ENCODE assay signal across 39 cellular contexts in genomic region chr3:31882431-31882830, GRCh38.
DNase-seq lines count a peak whose midpoint lies in the region; ATAC-seq and TF ChIP-seq lines count a peak whose summit lies in the region.
"Had no signal": no experiment of that assay in that cellular context is flagged by ENCODE, and none has a peak within 500 bp of the region (broad histone marks: within the 10 kb centered on the region; RNA-seq: fewer than 3 reads in every experiment).

No MANE protein-coding gene starts in this region.

- CTCF ChIA-PET in OCI-LY7 (lab: Charles Lee; ENCODE audit: unreplicated experiment), result no interaction called here

- H4K20me1 ChIP-seq in GM23338 (replicated peaks; ENCODE audit: insufficient read depth) (peaks cover 18% of the 10 kb centered on the region), OCI-LY7 (ENCODE audit: insufficient read depth, low read length) (no peaks in the 10 kb centered on the region)

- WGBS in esophagus, 2 donors, result 46 to 65% methylated on average over 4 of the region's 4 CpGs

- H3K9me2 ChIP-seq in GM23338 (ENCODE audit: insufficient read depth) (no peaks in the 10 kb centered on the region), OCI-LY7 (ENCODE audit: insufficient read depth, low read length) (no peaks in the 10 kb centered on the region)

- DNase-seq in GM23338 (ENCODE audit: low spot score) (no peak), OCI-LY7 (ENCODE audit: low spot score) (no peak)
- DNase-seq in naive thymus-derived CD8-positive, alpha-beta T cell, result no peak
- no peak for DNase-seq in activated naive CD4-positive, alpha-beta T cell treated with anti-CD3 and anti-CD28 coated beads, Interleukin-2, amount 50 U/mL, for 72 hours (ENCODE audit: low spot score in 2 of 2)
- DNase-seq: ACHN; activated CD4-positive, alpha-beta T cell treated with anti-CD3 and anti-CD28 coated beads, Interleukin-2, amount 10 ng/mL, durations not matched to agents 24 days and 14 days; activated CD8-positive, alpha-beta memory T cell treated with anti-CD3 and anti-CD28 coated beads for 24 hours; activated gamma-delta T cell; activated naive CD8-positive, alpha-beta T cell treated with anti-CD3 and anti-CD28 coated beads, Interleukin-2, amount 50 U/mL, for 24 hours; activated T-cell treated with anti-CD3 and anti-CD28 coated beads, Interleukin-2, amount 50 U/mL, for 1 hour; BE2C; caudate nucleus; CD8-positive, alpha-beta T cell; effector CD8-positive, alpha-beta T cell; erythroblast; foreskin melanocyte; heart left ventricle; IMR-90; islet precursor cell; naive thymus-derived CD4-positive, alpha-beta T cell; NCI-H1092; NCI-H187; NCI-H526 treated with DMSO at 0.1 percent for 48 hours; occipital lobe; psoas muscle; stimulated activated CD8-positive, alpha-beta memory T cell treated with anti-CD3 and anti-CD28 coated beads, Interleukin-4, amount 100 ng/mL, for 48 hours; stomach; T1000; thyroid gland had no signal

- peaks cover 9% of the 10 kb centered on the region; the same call in 2 of the 3 replicates for H3K36me3 Mint-ChIP-seq in GM23338 (ENCODE audit: low read depth)
- no peaks in the 10 kb centered on the region for H3K36me3 Mint-ChIP-seq in nephron (ENCODE audit: low read depth)
- no peaks in the 10 kb centered on the region for H3K36me3 Mint-ChIP-seq in naive thymus-derived CD8-positive, alpha-beta T cell
- H3K36me3 Mint-ChIP-seq in activated naive CD4-positive, alpha-beta T cell treated with anti-CD3 and anti-CD28 coated beads, Interleukin-2, amount 50 U/mL, for 72 hours, result peaks cover 0 to 14% of the 10 kb centered on the region in 2 donors
- H3K36me3 Mint-ChIP-seq: CD8-positive, alpha-beta T cell; mesothelial cell of epicardium had no signal

- H3F3A ChIP-seq in GM23338 (replicated peaks; ENCODE audit: low read depth), result no peaks in the 10 kb centered on the region

- H3K79me2 ChIP-seq in GM23338 (replicated peaks; ENCODE audit: insufficient read depth) (peaks cover 100% of the 10 kb centered on the region), OCI-LY7 (ENCODE audit: insufficient read depth, low read depth, low read length) (peaks cover 99% of the 10 kb centered on the region)

- H3K4me1 ChIP-seq in GM23338 (ENCODE audit: insufficient read depth) (peaks cover 32% of the 10 kb centered on the region), OCI-LY7 (ENCODE audit: insufficient read depth, low read length, poor library complexity, severe bottlenecking) (peaks cover 100% of the 10 kb centered on the region), esophagus (ENCODE audit: control insufficient read depth in 2 of 2, insufficient read depth in 2 of 2, low read length in 1 of 2) (peaks cover 4 to 6% of the 10 kb centered on the region in 2 donors)
- H3K4me1 ChIP-seq: BE2C, HAP-1, heart left ventricle, psoas muscle, SJSA1, stomach had no signal

- H3K9me3 ChIP-seq in OCI-LY7 (ENCODE audit: low read length) (no peaks in the 10 kb centered on the region), esophagus (ENCODE audit: control insufficient read depth in 2 of 2, insufficient read depth in 1 of 2, low read depth in 1 of 2, low read length in 1 of 2) (no peaks in the 10 kb centered on the region)
- H3K9me3 ChIP-seq: BE2C, HAP-1, heart left ventricle, psoas muscle, SJSA1, stomach, thyroid gland had no signal

- H3K4me1 Mint-ChIP-seq in GM23338 (peaks cover 54% of the 10 kb centered on the region), nephron (peaks cover 39% of the 10 kb centered on the region)
- H3K4me1 Mint-ChIP-seq in naive thymus-derived CD8-positive, alpha-beta T cell, result peaks cover 0 to 16% (median 2%) of the 10 kb centered on the region in 4 donors
- H3K4me1 Mint-ChIP-seq: naive thymus-derived CD4-positive, alpha-beta T cell had no signal

- H3K27ac Mint-ChIP-seq in GM23338, result no peak overlapping the region
- peak overlapping the region in 2 of 3 experiments; percentile 34 to 43 for H3K27ac Mint-ChIP-seq in nephron
- H3K27ac Mint-ChIP-seq in naive thymus-derived CD8-positive, alpha-beta T cell, result no peak overlapping the region
- no peak overlapping the region for H3K27ac Mint-ChIP-seq in activated naive CD4-positive, alpha-beta T cell treated with anti-CD3 and anti-CD28 coated beads, Interleukin-2, amount 50 U/mL, for 72 hours
- H3K27ac Mint-ChIP-seq: activated CD4-positive, alpha-beta T cell treated with anti-CD3 and anti-CD28 coated beads, Interleukin-2, amount 10 ng/mL, durations not matched to agents 24 days and 14 days; activated naive CD8-positive, alpha-beta T cell treated with anti-CD3 and anti-CD28 coated beads, Interleukin-2, amount 50 U/mL, for 24 hours; CD8-positive, alpha-beta T cell; mesothelial cell of epicardium had no signal

- H3K4me3 Mint-ChIP-seq in GM23338, result no peak overlapping the region
- no peak overlapping the region for H3K4me3 Mint-ChIP-seq in nephron
- H3K4me3 Mint-ChIP-seq in naive thymus-derived CD8-positive, alpha-beta T cell, result no peak overlapping the region
- H3K4me3 Mint-ChIP-seq: activated CD4-positive, alpha-beta T cell treated with anti-CD3 and anti-CD28 coated beads, Interleukin-2, amount 10 ng/mL, durations not matched to agents 24 days and 14 days; activated naive CD8-positive, alpha-beta T cell treated with anti-CD3 and anti-CD28 coated beads, Interleukin-2, amount 50 U/mL, for 24 hours; CD8-positive, alpha-beta T cell; mesothelial cell of epicardium; naive thymus-derived CD4-positive, alpha-beta T cell had no signal

- H3K4me3 ChIP-seq in GM23338, result no peak overlapping the region
- no peak overlapping the region for H3K4me3 ChIP-seq in OCI-LY7 (ENCODE audit: low read depth, low read length, poor library complexity, severe bottlenecking)
- no peak overlapping the region for H3K4me3 ChIP-seq in esophagus (ENCODE audit: low read depth in 1 of 2, low read length in 2 of 2)
- H3K4me3 ChIP-seq: coronary artery, GM12878, HAP-1, heart left ventricle, psoas muscle, SJSA1, stomach, thyroid gland had no signal

- ATAC-seq in GM23338 (peak; percentile 24), GM21381 (IDR thresholded peaks at IDR 0.05; ENCODE audit: unreplicated experiment) (no peak)
- no peak for ATAC-seq in naive thymus-derived CD8-positive, alpha-beta T cell
- no peak for ATAC-seq in activated naive CD4-positive, alpha-beta T cell treated with anti-CD3 and anti-CD28 coated beads, Interleukin-2, amount 50 U/mL, for 72 hours
- ATAC-seq: activated naive CD8-positive, alpha-beta T cell treated with anti-CD3 and anti-CD28 coated beads, Interleukin-2, amount 50 U/mL, for 24 hours; CD8-positive, alpha-beta T cell; GM12878; heart left ventricle; naive thymus-derived CD4-positive, alpha-beta T cell; psoas muscle; sciatic nerve had no signal

- POLR2A ChIA-PET in OCI-LY7 (lab: Charles Lee), result interaction anchor here (0.5 to 4.6 kb wide), 13 partner anchors 10 to 100 kb away, joined by 3 to 14 read pairs (median 4); no protein-coding TSS in a partner anchor
- POLR2A ChIA-PET in naive thymus-derived CD8-positive, alpha-beta T cell (lab: Charles Lee), result interaction anchor here (1.1 kb wide), 1 partner anchor 10 kb away, joined by 3 read pairs; no protein-coding TSS in a partner anchor

- BruUV-seq in OCI-LY7 (replicated peaks; lab: Mats Ljungman, UMichigan), result no TSS peak

- intact Hi-C loops in OCI-LY7 (cut with micrococcal nuclease; ENCODE audit: unreplicated experiment), result no loop called here

- H3K9me3 Mint-ChIP-seq in GM23338 (no peaks in the 10 kb centered on the region), nephron (no peaks in the 10 kb centered on the region)
- H3K9me3 Mint-ChIP-seq in naive thymus-derived CD8-positive, alpha-beta T cell, result peaks cover 0 to 3% (median 0%) of the 10 kb centered on the region in 9 donors
- H3K9me3 Mint-ChIP-seq in activated naive CD4-positive, alpha-beta T cell treated with anti-CD3 and anti-CD28 coated beads, Interleukin-2, amount 50 U/mL, for 72 hours, result no peaks in the 10 kb centered on the region
- H3K9me3 Mint-ChIP-seq: activated CD4-positive, alpha-beta T cell treated with anti-CD3 and anti-CD28 coated beads, Interleukin-2, amount 10 ng/mL, durations not matched to agents 24 days and 14 days; activated naive CD8-positive, alpha-beta T cell treated with anti-CD3 and anti-CD28 coated beads, Interleukin-2, amount 50 U/mL, for 24 hours; CD8-positive, alpha-beta T cell had no signal

- H3K4me2 ChIP-seq in GM23338, result peak overlapping the region; percentile 8; the same call in 1 of the 2 replicates
- peak overlapping the region; percentile 55 for H3K4me2 ChIP-seq in OCI-LY7 (ENCODE audit: low read length)

- H3K36me3 ChIP-seq in GM23338 (ENCODE audit: insufficient read depth) (no peaks in the 10 kb centered on the region), OCI-LY7 (ENCODE audit: insufficient read depth, low read length) (peaks cover 43% of the 10 kb centered on the region), esophagus (ENCODE audit: control insufficient read depth in 2 of 2, insufficient read depth in 2 of 2, low read length in 1 of 2) (peaks cover 0 to 2% of the 10 kb centered on the region in 2 donors)
- H3K36me3 ChIP-seq: BE2C, HAP-1, heart left ventricle, SJSA1, stomach, thyroid gland had no signal

- no peak overlapping the region for H3K27ac ChIP-seq in GM23338 (ENCODE audit: low read depth)
- peak overlapping the region; percentile 90 for H3K27ac ChIP-seq in OCI-LY7 (ENCODE audit: low read depth, low read length, poor library complexity, severe bottlenecking)
- peak overlapping the region; percentile 66 to 91 for H3K27ac ChIP-seq in esophagus (ENCODE audit: low read depth in 2 of 2, low read length in 1 of 2)
- H3K27ac ChIP-seq: coronary artery, heart left ventricle, psoas muscle, SJSA1, stomach, thyroid gland, VCaP had no signal

- H3K27me3 ChIP-seq in GM23338 (ENCODE audit: insufficient read depth) (no peaks in the 10 kb centered on the region), esophagus (ENCODE audit: control insufficient read depth in 1 of 2, insufficient read depth in 2 of 2, low read length in 2 of 2) (no peaks in the 10 kb centered on the region)
- H3K27me3 ChIP-seq: BE2C, heart left ventricle, SJSA1, stomach, thyroid gland had no signal

- no peak for TF ChIP-seq CTCF in GM23338 (conservative IDR thresholded peaks at IDR 0.05; ENCODE audit: low read depth in 2 of 2)
- no peak for TF ChIP-seq CTCF in OCI-LY7 (conservative IDR thresholded peaks at IDR 0.05; ENCODE audit: low read length)
- no peak for TF ChIP-seq CTCF in nephron (IDR thresholded peaks at IDR 0.05; ENCODE audit: unreplicated experiment in 3 of 3)

- H3K27me3 Mint-ChIP-seq in GM23338 (ENCODE audit: insufficient read depth, low read depth, poor library complexity) (peaks cover 2% of the 10 kb centered on the region), nephron (ENCODE audit: low read depth) (no peaks in the 10 kb centered on the region)
- H3K27me3 Mint-ChIP-seq in naive thymus-derived CD8-positive, alpha-beta T cell, result peaks cover 0 to 9% (median 0%) of the 10 kb centered on the region in 5 donors
- H3K27me3 Mint-ChIP-seq: activated CD4-positive, alpha-beta T cell treated with anti-CD3 and anti-CD28 coated beads, Interleukin-2, amount 10 ng/mL, durations not matched to agents 24 days and 14 days; activated naive CD8-positive, alpha-beta T cell treated with anti-CD3 and anti-CD28 coated beads, Interleukin-2, amount 50 U/mL, for 24 hours had no signal

- H2AFZ ChIP-seq in GM23338 (no peak overlapping the region), OCI-LY7 (ENCODE audit: low read length) (no peak overlapping the region)

Comparison
In these comparisons a context has a peak if more than half of its experiments do, and no peak if none do; other contexts are left out.
1. H3K27ac Mint-ChIP-seq: peak in nephron (2 of 3); none in GM23338 (single experiment), naive thymus-derived CD8-positive, alpha-beta T cell (0 of 10) and activated naive CD4-positive, alpha-beta T cell treated with anti-CD3 and anti-CD28 coated beads, Interleukin-2, amount 50 U/mL, for 72 hours (0 of 2).